38 cellular contexts compared by ENCODE assay signal in the genomic region with DNA sequence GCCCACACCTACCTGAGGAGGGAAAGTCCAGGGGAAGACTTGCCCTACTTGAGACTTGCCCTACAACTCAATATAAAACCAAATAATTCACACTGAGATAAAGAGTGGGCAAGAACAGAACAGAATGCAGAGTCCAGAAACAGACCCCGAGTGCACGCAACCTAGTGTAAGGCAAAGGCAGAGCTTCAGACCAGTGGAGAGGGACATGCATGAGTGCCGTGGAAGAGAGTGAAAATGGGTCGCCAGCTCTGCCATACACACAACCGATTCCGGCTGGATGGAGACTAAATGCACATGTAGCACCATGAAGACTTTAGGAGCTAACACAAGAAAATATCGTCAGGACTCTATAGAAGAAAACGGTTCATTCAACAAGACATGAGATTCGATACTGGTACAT. TPM values are rescaled to one million over a fixed set of nuclear protein-coding genes. Genes with fewer than 3 reads are reported as not detected.
"Had no signal": no experiment of that assay in that cellular context is flagged by ENCODE, and none has a peak within 500 bp of the region (broad histone marks: within the 10 kb centered on the region; RNA-seq: fewer than 3 reads in every experiment).

No MANE protein-coding gene starts in this region.

- DNase-seq: activated B cell treated with CpG ODN at 0.5 μM for 24 hours; activated CD4-positive, alpha-beta memory T cell treated with anti-CD3 and anti-CD28 coated beads, Interleukin-2, amount 10 ng/mL, durations not matched to agents 7 days and 5 days; activated CD4-positive, alpha-beta T cell treated with anti-CD3 and anti-CD28 coated beads for 48 hours; activated CD4-positive, alpha-beta T cell treated with anti-CD3 and anti-CD28 coated beads, Interleukin-2, amount 50 U/mL, for 4 hours; activated CD8-positive, alpha-beta memory T cell treated with anti-CD3 and anti-CD28 coated beads, Interleukin-2, amount 50 U/mL, for 48 hours; activated effector memory CD4-positive, alpha-beta T cell treated with Interleukin-2 at 50 U/mL for 16 hours; activated gamma-delta T cell treated with Interleukin-2 at 50 U/mL for 16 hours; activated naive CD4-positive, alpha-beta T cell treated with anti-CD3 and anti-CD28 coated beads, Interleukin-2, amount 50 U/mL, for 16 hours; activated naive CD4-positive, alpha-beta T cell treated with Interleukin-2 at 50 U/mL for 16 hours; activated T-cell treated with anti-CD3 and anti-CD28 coated beads for 4 hours; activated T-cell treated with anti-CD3 and anti-CD28 coated beads, Interleukin-2, amount 50 U/mL, for 24 hours; activated T-cell treated with anti-CD3 and anti-CD28 coated beads, Interleukin-2, amount 50 U/mL, for 72 hours; amniotic stem cell; anterior cingulate cortex; brain microvascular endothelial cell; caudate nucleus; cortex of kidney; dermis blood vessel endothelial cell; effector CD4-positive, alpha-beta T cell; effector memory CD8-positive, alpha-beta T cell; erythroblast; esophagus squamous epithelium; foreskin melanocyte; T-helper 1 cell; T-helper 17 cell; T1000; WERI-Rb-1 had no signal

- H3K27ac Mint-ChIP-seq: activated B cell treated with CpG ODN at 0.5 μM for 24 hours; activated CD4-positive, alpha-beta memory T cell treated with anti-CD3 and anti-CD28 coated beads, Interleukin-2, amount 10 ng/mL, durations not matched to agents 7 days and 5 days; activated naive CD8-positive, alpha-beta T cell; activated T-cell treated with anti-CD3 and anti-CD28 coated beads, Interleukin-2, amount 50 U/mL, for 24 hours; activated T-cell treated with anti-CD3 and anti-CD28 coated beads, Interleukin-2, amount 50 U/mL, for 72 hours; activated T-helper 17 cell treated with anti-CD3 and anti-CD28 coated beads, Interleukin-2, amount 50 U/mL, for 72 hours; effector memory CD8-positive, alpha-beta T cell; T-helper 17 cell; T-helper 2 cell treated with Interferon-gamma antibody and Interleukin-4, amounts not matched to agents 5 μg/mL and 100 μg/mL, for 36 hours had no signal

- FAIRE-seq: astrocyte, colon had no signal

- H3K4me3 ChIP-seq: esophagus squamous epithelium, gastroesophageal sphincter had no signal

- H3K9me3 ChIP-seq: esophagus squamous epithelium, gastroesophageal sphincter had no signal

- H3K4me1 ChIP-seq: esophagus squamous epithelium, gastroesophageal sphincter had no signal

- ATAC-seq: activated CD4-positive, CD25-positive, alpha-beta regulatory T cell treated with anti-CD3 and anti-CD28 coated beads, Interleukin-2, amount 50 U/mL, for 24 hours; activated T-cell treated with anti-CD3 and anti-CD28 coated beads, Interleukin-2, amount 50 U/mL, for 72 hours; activated T-helper 17 cell treated with anti-CD3 and anti-CD28 coated beads, Interleukin-2, amount 50 U/mL, for 72 hours; effector memory CD8-positive, alpha-beta T cell; gastroesophageal sphincter; T-helper 17 cell had no signal

- H3K4me1 Mint-ChIP-seq: activated B cell treated with CpG ODN at 0.5 μM for 24 hours; activated CD4-positive, alpha-beta memory T cell treated with anti-CD3 and anti-CD28 coated beads, Interleukin-2, amount 10 ng/mL, durations not matched to agents 7 days and 5 days; activated T-helper 17 cell treated with anti-CD3 and anti-CD28 coated beads, Interleukin-2, amount 50 U/mL, for 72 hours; T-helper 17 cell had no signal

- H3K27me3 ChIP-seq: brain microvascular endothelial cell, esophagus squamous epithelium, gastroesophageal sphincter had no signal

- H3K36me3 ChIP-seq: brain microvascular endothelial cell, esophagus squamous epithelium, gastroesophageal sphincter, WERI-Rb-1 had no signal

- H3K27me3 Mint-ChIP-seq: activated B cell treated with CpG ODN at 0.5 μM for 24 hours; activated naive CD8-positive, alpha-beta T cell; activated T-cell treated with anti-CD3 and anti-CD28 coated beads, Interleukin-2, amount 50 U/mL, for 24 hours; T-helper 17 cell had no signal

- H3K27ac ChIP-seq: brain microvascular endothelial cell, esophagus squamous epithelium, gastroesophageal sphincter, WERI-Rb-1 had no signal

- H3K36me3 Mint-ChIP-seq: activated naive CD8-positive, alpha-beta T cell had no signal

- H3K9me3 Mint-ChIP-seq: activated B cell treated with CpG ODN at 0.5 μM for 24 hours; activated CD4-positive, alpha-beta memory T cell treated with anti-CD3 and anti-CD28 coated beads, Interleukin-2, amount 10 ng/mL, durations not matched to agents 7 days and 5 days; activated T-cell treated with anti-CD3 and anti-CD28 coated beads, Interleukin-2, amount 50 U/mL, for 24 hours; activated T-cell treated with anti-CD3 and anti-CD28 coated beads, Interleukin-2, amount 50 U/mL, for 72 hours; activated T-helper 17 cell treated with anti-CD3 and anti-CD28 coated beads, Interleukin-2, amount 50 U/mL, for 72 hours; effector memory CD8-positive, alpha-beta T cell; T-helper 2 cell treated with Interferon-gamma antibody and Interleukin-4, amounts not matched to agents 5 μg/mL and 100 μg/mL, for 36 hours had no signal

- H3K4me3 Mint-ChIP-seq: activated B cell treated with CpG ODN at 0.5 μM for 24 hours; activated CD4-positive, alpha-beta memory T cell treated with anti-CD3 and anti-CD28 coated beads, Interleukin-2, amount 10 ng/mL, durations not matched to agents 7 days and 5 days; activated naive CD8-positive, alpha-beta T cell; activated T-cell treated with anti-CD3 and anti-CD28 coated beads, Interleukin-2, amount 50 U/mL, for 24 hours; activated T-cell treated with anti-CD3 and anti-CD28 coated beads, Interleukin-2, amount 50 U/mL, for 72 hours; activated T-helper 17 cell treated with anti-CD3 and anti-CD28 coated beads, Interleukin-2, amount 50 U/mL, for 72 hours; effector memory CD8-positive, alpha-beta T cell; T-helper 17 cell; T-helper 2 cell treated with Interferon-gamma antibody and Interleukin-4, amounts not matched to agents 5 μg/mL and 100 μg/mL, for 36 hours had no signal

RNA-seq across cellular contexts. Expression of a gene that starts 58.8 kb away (rescaled TPM):
- total RNA-seq: chondrocyte, dermis blood vessel endothelial cell, fibroblast of lung, fibroblast of villous mesenchyme, glomerular endothelial cell had no signal
- polyA plus RNA-seq: fibroblast of lung had no signal
